In the genomic region with DNA sequence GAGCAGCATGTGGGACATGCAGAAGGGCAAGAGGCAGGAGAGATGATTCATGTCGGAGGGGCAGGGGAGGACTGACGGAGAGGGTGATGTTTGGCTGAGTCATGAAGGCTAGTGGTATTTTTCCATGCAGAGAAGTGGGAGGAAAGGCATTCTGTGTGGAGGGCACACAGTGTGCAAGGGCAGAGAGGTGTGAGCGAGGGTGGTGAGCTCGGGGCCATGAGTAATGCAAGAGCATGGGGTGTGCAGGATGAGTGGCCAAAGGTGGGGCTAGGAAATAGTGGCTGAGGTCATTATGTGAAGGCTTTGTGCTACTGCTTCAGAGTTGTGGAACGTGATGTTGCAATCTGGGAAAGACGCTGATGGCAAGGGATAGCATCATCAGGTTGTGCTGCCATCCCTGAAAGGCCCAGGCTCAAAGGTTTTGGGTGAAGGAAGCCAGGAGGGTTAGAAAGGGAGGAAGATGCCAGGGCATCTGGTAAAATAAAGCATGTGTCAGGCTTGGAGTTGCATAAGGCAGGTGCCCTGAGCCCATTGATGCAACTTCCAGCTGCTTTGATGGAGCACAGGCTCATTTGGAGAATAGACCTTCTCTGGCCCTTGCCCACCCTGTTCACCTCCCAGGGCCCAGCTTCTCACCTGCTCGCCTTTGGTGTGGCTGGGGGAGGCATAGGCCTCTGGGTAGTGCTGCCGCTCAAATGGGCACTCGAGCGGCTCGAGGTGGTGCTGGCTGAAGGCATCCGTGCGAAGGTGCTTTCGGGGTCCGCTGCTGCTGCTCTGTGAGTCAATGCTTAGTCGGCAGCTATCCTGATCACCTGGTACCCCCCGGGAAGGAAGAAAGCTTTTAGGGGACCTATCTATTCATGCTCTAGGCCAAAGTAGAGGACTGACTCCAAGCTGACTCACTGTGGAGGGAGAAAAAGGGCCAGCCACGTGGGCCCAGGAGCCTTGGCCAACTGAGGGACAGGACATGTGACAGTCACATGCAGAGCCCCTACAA, we compare ENCODE assay signal across 1 cellular context.
A peak's percentile ranks its signal among the peaks of the same experiment; 100 is the strongest.
TF ChIP-seq lines count a peak whose summit lies in the region.

No MANE protein-coding gene starts in this region.

TF ChIP-seq in HepG2, 621 proteins besides CTCF, POLR2A, EP300 and RAD21 (continued from another document and continues in another):
- TF ChIP-seq, protein P1, sequence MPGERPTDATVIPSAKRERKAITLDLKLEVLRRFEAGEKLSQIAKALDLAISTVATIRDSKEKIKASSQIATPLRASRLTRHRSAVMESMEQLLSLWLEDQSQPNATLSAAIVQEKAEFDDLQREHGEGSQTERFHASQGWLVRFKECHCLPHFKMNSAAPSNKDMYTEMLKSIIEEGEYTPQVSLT (CRISPR knock-in tag; IDR thresholded peaks at IDR 0.05; ENCODE audit: borderline replicate concordance, low read depth), result no peak
- TF ChIP-seq POLR2AphosphoS2 (IDR thresholded peaks at IDR 0.05; ENCODE audit: low read depth, low read length), result no peak
- peak; percentile 81; the same call in 1 of the 2 replicates for TF ChIP-seq ATF7 (IDR thresholded peaks at IDR 0.05)
- peak; percentile 28; the same call in 1 of the 2 replicates for TF ChIP-seq ATF7 (CRISPR knock-in tag; IDR thresholded peaks at IDR 0.05)
- TF ChIP-seq, protein P2, sequence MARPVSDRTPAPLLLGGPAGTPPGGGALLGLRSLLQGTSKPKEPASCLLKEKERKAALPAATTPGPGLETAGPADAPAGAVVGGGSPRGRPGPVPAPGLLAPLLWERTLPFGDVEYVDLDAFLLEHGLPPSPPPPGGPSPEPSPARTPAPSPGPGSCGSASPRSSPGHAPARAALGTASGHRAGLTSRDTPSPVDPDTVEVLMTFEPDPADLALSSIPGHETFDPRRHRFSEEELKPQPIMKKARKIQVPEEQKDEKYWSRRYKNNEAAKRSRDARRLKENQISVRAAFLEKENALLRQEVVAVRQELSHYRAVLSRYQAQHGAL (CRISPR knock-in tag; IDR thresholded peaks at IDR 0.05; ENCODE audit: not compliant biosample characterization), result no peak
- TF ChIP-seq PHF5A (CRISPR knock-in tag; IDR thresholded peaks at IDR 0.05; ENCODE audit: low read depth, unreplicated experiment), result no peak
- TF ChIP-seq, protein P3, sequence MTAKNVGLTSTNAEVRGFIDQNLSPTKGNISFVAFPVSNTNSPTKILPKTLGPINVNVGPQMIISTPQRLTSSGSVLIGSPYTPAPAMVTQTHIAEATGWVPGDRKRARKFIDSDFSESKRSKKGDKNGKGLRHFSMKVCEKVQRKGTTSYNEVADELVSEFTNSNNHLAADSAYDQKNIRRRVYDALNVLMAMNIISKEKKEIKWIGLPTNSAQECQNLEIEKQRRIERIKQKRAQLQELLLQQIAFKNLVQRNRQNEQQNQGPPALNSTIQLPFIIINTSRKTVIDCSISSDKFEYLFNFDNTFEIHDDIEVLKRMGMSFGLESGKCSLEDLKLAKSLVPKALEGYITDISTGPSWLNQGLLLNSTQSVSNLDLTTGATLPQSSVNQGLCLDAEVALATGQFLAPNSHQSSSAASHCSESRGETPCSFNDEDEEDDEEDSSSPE (CRISPR knock-in tag; IDR thresholded peaks at IDR 0.05), result no peak
- no peak for TF ChIP-seq ZNF550 (CRISPR knock-in tag; IDR thresholded peaks at IDR 0.05; ENCODE audit: borderline replicate concordance)
- no peak for TF ChIP-seq ZNF547 (CRISPR knock-in tag; IDR thresholded peaks at IDR 0.05)
- TF ChIP-seq, protein P4, sequence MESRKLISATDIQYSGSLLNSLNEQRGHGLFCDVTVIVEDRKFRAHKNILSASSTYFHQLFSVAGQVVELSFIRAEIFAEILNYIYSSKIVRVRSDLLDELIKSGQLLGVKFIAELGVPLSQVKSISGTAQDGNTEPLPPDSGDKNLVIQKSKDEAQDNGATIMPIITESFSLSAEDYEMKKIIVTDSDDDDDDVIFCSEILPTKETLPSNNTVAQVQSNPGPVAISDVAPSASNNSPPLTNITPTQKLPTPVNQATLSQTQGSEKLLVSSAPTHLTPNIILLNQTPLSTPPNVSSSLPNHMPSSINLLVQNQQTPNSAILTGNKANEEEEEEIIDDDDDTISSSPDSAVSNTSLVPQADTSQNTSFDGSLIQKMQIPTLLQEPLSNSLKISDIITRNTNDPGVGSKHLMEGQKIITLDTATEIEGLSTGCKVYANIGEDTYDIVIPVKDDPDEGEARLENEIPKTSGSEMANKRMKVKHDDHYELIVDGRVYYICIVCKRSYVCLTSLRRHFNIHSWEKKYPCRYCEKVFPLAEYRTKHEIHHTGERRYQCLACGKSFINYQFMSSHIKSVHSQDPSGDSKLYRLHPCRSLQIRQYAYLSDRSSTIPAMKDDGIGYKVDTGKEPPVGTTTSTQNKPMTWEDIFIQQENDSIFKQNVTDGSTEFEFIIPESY (CRISPR knock-in tag; IDR thresholded peaks at IDR 0.05), result no peak; the same call in 1 of the 2 replicates
- TF ChIP-seq ZNF484 (CRISPR knock-in tag; IDR thresholded peaks at IDR 0.05; ENCODE audit: borderline replicate concordance, low read depth), result no peak
- TF ChIP-seq KAT8 (CRISPR knock-in tag; IDR thresholded peaks at IDR 0.05), result no peak; the same call in 1 of the 2 replicates
- no peak for TF ChIP-seq TOPORS (CRISPR knock-in tag; IDR thresholded peaks at IDR 0.05)
- peak; percentile 48; the same call in 1 of the 2 replicates for TF ChIP-seq ETV5 (CRISPR knock-in tag; IDR thresholded peaks at IDR 0.05; ENCODE audit: borderline replicate concordance)
- TF ChIP-seq KDM5B (CRISPR knock-in tag; IDR thresholded peaks at IDR 0.05; ENCODE audit: borderline replicate concordance), result no peak
- no peak for TF ChIP-seq ZNF180 (CRISPR knock-in tag; IDR thresholded peaks at IDR 0.05; ENCODE audit: borderline replicate concordance, low read depth)
- TF ChIP-seq ARID2 (CRISPR knock-in tag; IDR thresholded peaks at IDR 0.05; ENCODE audit: borderline replicate concordance), result no peak
- TF ChIP-seq, protein P5, sequence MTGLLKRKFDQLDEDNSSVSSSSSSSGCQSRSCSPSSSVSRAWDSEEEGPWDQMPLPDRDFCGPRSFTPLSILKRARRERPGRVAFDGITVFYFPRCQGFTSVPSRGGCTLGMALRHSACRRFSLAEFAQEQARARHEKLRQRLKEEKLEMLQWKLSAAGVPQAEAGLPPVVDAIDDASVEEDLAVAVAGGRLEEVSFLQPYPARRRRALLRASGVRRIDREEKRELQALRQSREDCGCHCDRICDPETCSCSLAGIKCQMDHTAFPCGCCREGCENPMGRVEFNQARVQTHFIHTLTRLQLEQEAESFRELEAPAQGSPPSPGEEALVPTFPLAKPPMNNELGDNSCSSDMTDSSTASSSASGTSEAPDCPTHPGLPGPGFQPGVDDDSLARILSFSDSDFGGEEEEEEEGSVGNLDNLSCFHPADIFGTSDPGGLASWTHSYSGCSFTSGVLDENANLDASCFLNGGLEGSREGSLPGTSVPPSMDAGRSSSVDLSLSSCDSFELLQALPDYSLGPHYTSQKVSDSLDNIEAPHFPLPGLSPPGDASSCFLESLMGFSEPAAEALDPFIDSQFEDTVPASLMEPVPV (CRISPR knock-in tag; IDR thresholded peaks at IDR 0.05), result no peak
- TF ChIP-seq KAT2B (IDR thresholded peaks at IDR 0.05; ENCODE audit: borderline replicate concordance, low read depth, low read length), result no peak
- TF ChIP-seq WIZ (CRISPR knock-in tag; IDR thresholded peaks at IDR 0.05), result no peak
- TF ChIP-seq NR2F1 (CRISPR knock-in tag; IDR thresholded peaks at IDR 0.05), result peak in 1 of 2 experiments; percentile 21; a peak in 1 of 4 replicates
- 0 out of 2 replicates have a peak, but pooled peaks have one; percentile 19 for TF ChIP-seq BORCS8-MEF2B (CRISPR knock-in tag; IDR thresholded peaks at IDR 0.05)
- no peak for TF ChIP-seq SAFB2 (CRISPR knock-in tag; IDR thresholded peaks at IDR 0.05; ENCODE audit: borderline replicate concordance, low read depth)
- TF ChIP-seq RCOR2 (CRISPR knock-in tag; IDR thresholded peaks at IDR 0.05), result peak; percentile 56; the same call in 1 of the 2 replicates
- TF ChIP-seq, protein P6, sequence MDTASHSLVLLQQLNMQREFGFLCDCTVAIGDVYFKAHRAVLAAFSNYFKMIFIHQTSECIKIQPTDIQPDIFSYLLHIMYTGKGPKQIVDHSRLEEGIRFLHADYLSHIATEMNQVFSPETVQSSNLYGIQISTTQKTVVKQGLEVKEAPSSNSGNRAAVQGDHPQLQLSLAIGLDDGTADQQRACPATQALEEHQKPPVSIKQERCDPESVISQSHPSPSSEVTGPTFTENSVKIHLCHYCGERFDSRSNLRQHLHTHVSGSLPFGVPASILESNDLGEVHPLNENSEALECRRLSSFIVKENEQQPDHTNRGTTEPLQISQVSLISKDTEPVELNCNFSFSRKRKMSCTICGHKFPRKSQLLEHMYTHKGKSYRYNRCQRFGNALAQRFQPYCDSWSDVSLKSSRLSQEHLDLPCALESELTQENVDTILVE (CRISPR knock-in tag; IDR thresholded peaks at IDR 0.05), result no peak
- no peak for TF ChIP-seq CC2D1A (CRISPR knock-in tag; IDR thresholded peaks at IDR 0.05)
- peak; percentile 62; the same call in 1 of the 2 replicates for TF ChIP-seq RELA (CRISPR knock-in tag; IDR thresholded peaks at IDR 0.05)
- no peak for TF ChIP-seq FOXM1 (CRISPR knock-in tag; IDR thresholded peaks at IDR 0.05)
- no peak for TF ChIP-seq PLRG1 (conservative IDR thresholded peaks at IDR 0.05)
- no peak for TF ChIP-seq ZFP90 (CRISPR knock-in tag; IDR thresholded peaks at IDR 0.05; ENCODE audit: borderline replicate concordance)
- no peak for TF ChIP-seq JARID2 (CRISPR knock-in tag; IDR thresholded peaks at IDR 0.05; ENCODE audit: insufficient replicate concordance)
- TF ChIP-seq GPN1 (CRISPR knock-in tag; IDR thresholded peaks at IDR 0.05; ENCODE audit: borderline replicate concordance), result no peak
- no peak for TF ChIP-seq NCOR1 (IDR thresholded peaks at IDR 0.05; ENCODE audit: borderline replicate concordance, low read length)
- TF ChIP-seq ZNF577 (CRISPR knock-in tag; IDR thresholded peaks at IDR 0.05; ENCODE audit: borderline replicate concordance, low read depth), result no peak
- TF ChIP-seq, protein P7, sequence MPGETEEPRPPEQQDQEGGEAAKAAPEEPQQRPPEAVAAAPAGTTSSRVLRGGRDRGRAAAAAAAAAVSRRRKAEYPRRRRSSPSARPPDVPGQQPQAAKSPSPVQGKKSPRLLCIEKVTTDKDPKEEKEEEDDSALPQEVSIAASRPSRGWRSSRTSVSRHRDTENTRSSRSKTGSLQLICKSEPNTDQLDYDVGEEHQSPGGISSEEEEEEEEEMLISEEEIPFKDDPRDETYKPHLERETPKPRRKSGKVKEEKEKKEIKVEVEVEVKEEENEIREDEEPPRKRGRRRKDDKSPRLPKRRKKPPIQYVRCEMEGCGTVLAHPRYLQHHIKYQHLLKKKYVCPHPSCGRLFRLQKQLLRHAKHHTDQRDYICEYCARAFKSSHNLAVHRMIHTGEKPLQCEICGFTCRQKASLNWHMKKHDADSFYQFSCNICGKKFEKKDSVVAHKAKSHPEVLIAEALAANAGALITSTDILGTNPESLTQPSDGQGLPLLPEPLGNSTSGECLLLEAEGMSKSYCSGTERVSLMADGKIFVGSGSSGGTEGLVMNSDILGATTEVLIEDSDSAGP (CRISPR knock-in tag; IDR thresholded peaks at IDR 0.05; ENCODE audit: borderline replicate concordance), result no peak
- TF ChIP-seq SETDB1 (CRISPR knock-in tag; IDR thresholded peaks at IDR 0.05; ENCODE audit: borderline replicate concordance), result no peak
- TF ChIP-seq, protein P8, sequence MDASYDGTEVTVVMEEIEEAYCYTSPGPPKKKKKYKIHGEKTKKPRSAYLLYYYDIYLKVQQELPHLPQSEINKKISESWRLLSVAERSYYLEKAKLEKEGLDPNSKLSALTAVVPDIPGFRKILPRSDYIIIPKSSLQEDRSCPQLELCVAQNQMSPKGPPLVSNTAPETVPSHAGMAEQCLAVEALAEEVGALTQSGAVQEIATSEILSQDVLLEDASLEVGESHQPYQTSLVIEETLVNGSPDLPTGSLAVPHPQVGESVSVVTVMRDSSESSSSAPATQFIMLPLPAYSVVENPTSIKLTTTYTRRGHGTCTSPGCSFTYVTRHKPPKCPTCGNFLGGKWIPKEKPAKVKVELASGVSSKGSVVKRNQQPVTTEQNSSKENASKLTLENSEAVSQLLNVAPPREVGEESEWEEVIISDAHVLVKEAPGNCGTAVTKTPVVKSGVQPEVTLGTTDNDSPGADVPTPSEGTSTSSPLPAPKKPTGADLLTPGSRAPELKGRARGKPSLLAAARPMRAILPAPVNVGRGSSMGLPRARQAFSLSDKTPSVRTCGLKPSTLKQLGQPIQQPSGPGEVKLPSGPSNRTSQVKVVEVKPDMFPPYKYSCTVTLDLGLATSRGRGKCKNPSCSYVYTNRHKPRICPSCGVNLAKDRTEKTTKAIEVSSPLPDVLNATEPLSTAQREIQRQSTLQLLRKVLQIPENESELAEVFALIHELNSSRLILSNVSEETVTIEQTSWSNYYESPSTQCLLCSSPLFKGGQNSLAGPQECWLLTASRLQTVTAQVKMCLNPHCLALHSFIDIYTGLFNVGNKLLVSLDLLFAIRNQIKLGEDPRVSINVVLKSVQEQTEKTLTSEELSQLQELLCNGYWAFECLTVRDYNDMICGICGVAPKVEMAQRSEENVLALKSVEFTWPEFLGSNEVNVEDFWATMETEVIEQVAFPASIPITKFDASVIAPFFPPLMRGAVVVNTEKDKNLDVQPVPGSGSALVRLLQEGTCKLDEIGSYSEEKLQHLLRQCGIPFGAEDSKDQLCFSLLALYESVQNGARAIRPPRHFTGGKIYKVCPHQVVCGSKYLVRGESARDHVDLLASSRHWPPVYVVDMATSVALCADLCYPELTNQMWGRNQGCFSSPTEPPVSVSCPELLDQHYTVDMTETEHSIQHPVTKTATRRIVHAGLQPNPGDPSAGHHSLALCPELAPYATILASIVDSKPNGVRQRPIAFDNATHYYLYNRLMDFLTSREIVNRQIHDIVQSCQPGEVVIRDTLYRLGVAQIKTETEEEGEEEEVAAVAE (CRISPR knock-in tag; IDR thresholded peaks at IDR 0.05; ENCODE audit: borderline replicate concordance), result peak; percentile 21; the same call in 1 of the 2 replicates
- TF ChIP-seq YY1 (IDR thresholded peaks at IDR 0.05; ENCODE audit: insufficient read depth, insufficient replicate concordance, low read depth, low read length), result peak; percentile 33
- no peak for TF ChIP-seq ZNF598 (CRISPR knock-in tag; IDR thresholded peaks at IDR 0.05; ENCODE audit: borderline replicate concordance)
- TF ChIP-seq NFE2L1 (CRISPR knock-in tag; IDR thresholded peaks at IDR 0.05; ENCODE audit: borderline replicate concordance), result no peak
- TF ChIP-seq ZMYM3 (CRISPR knock-in tag; IDR thresholded peaks at IDR 0.05), result no peak
- TF ChIP-seq, protein P9, sequence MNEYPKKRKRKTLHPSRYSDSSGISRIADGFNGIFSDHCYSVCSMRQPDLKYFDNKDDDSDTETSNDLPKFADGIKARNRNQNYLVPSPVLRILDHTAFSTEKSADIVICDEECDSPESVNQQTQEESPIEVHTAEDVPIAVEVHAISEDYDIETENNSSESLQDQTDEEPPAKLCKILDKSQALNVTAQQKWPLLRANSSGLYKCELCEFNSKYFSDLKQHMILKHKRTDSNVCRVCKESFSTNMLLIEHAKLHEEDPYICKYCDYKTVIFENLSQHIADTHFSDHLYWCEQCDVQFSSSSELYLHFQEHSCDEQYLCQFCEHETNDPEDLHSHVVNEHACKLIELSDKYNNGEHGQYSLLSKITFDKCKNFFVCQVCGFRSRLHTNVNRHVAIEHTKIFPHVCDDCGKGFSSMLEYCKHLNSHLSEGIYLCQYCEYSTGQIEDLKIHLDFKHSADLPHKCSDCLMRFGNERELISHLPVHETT (CRISPR knock-in tag; conservative IDR thresholded peaks at IDR 0.05), result 0 out of 2 replicates have a peak, but pooled peaks have one; percentile 27
- TF ChIP-seq GFI1 (CRISPR knock-in tag; IDR thresholded peaks at IDR 0.05; ENCODE audit: borderline replicate concordance), result no peak
- TF ChIP-seq SMAD1 (CRISPR knock-in tag; IDR thresholded peaks at IDR 0.05; ENCODE audit: borderline replicate concordance, low read depth), result 0 out of 2 replicates have a peak, but pooled peaks have one; percentile 52
